1 cellular context compared by ENCODE assay signal in the genomic region with DNA sequence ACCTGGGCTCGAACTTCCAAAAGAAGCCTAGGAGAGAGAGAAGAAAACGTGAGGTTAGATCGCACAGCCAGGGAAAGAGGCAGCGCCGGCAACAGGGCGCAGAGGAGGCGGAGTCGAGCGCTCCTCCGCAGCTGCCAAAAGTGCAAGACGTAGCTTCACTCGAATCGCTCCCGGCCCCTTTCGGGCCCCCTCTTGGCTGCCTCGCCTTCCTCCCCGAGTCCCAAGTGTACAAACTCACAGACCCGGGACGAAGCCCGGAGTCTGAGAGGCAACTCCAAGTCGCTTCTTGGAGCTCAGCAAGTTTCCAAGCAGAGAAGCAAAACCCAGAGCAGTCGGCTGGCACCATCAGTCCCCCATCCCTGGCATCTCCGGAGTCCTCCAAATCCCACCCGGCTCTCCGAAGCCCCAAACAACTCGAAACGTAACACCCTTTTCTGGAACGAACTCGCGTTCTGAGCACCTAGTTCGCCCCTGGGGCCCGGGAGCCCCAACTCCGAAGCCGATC.
A peak's percentile ranks its signal among the peaks of the same experiment; 100 is the strongest.
TF ChIP-seq lines count a peak whose summit lies in the region.

No MANE protein-coding gene starts in this region.

TF ChIP-seq in H1, 55 proteins besides CTCF, POLR2A, EP300 and RAD21 (continued from another document):
- peak; percentile 45; the same call in 1 of the 2 replicates for TF ChIP-seq POLR2AphosphoS5 (IDR thresholded peaks at IDR 0.05; ENCODE audit: low read depth, low read length)
- peak; percentile 12; the same call in 1 of the 2 replicates for TF ChIP-seq TBP (IDR thresholded peaks at IDR 0.05; ENCODE audit: low read depth, low read length)
- peak; percentile 24 for TF ChIP-seq SAP30 (IDR thresholded peaks at IDR 0.05; ENCODE audit: insufficient read depth, insufficient replicate concordance, low read length)
- no peak for TF ChIP-seq PHF8 (conservative IDR thresholded peaks at IDR 0.05; ENCODE audit: low read depth, low read length)
- 0 out of 4 replicates have a peak, but pooled peaks of 1 of the 2 experiments have one; percentile 28 for TF ChIP-seq SIN3A (conservative IDR thresholded peaks at IDR 0.05 in 1 of 2, IDR thresholded peaks at IDR 0.05 in 1 of 2; ENCODE audit: low read depth in 1 of 2, low read length in 2 of 2)
- TF ChIP-seq BCL11A (IDR thresholded peaks at IDR 0.05; ENCODE audit: low read depth in 2 of 2, low read length in 2 of 2) = no peak
- TF ChIP-seq NANOG (IDR thresholded peaks at IDR 0.05; ENCODE audit: insufficient read depth, low read depth, low read length, poor library complexity, severe bottlenecking) = no peak
- TF ChIP-seq ASH2L (IDR thresholded peaks at IDR 0.05; ENCODE audit: low read length) = peak; percentile 9
- no peak for TF ChIP-seq SRF (IDR thresholded peaks at IDR 0.05; ENCODE audit: low read depth, low read length)
- no peak for TF ChIP-seq EGR1 (IDR thresholded peaks at IDR 0.05; ENCODE audit: borderline replicate concordance, low read depth, low read length)
- no peak for TF ChIP-seq SP1 (IDR thresholded peaks at IDR 0.05; ENCODE audit: low read depth, low read length)
- no peak for TF ChIP-seq TAF7 (optimal IDR thresholded peaks at IDR 0.05; ENCODE audit: borderline replicate concordance, low read depth, low read length)
- TF ChIP-seq CEBPB (IDR thresholded peaks at IDR 0.05; ENCODE audit: low read depth, low read length) = no peak
- no peak for TF ChIP-seq CTBP2 (IDR thresholded peaks at IDR 0.05; ENCODE audit: borderline replicate concordance, insufficient read depth, insufficient read length, low read length)
- TF ChIP-seq, protein P1, sequence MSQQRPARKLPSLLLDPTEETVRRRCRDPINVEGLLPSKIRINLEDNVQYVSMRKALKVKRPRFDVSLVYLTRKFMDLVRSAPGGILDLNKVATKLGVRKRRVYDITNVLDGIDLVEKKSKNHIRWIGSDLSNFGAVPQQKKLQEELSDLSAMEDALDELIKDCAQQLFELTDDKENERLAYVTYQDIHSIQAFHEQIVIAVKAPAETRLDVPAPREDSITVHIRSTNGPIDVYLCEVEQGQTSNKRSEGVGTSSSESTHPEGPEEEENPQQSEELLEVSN (IDR thresholded peaks at IDR 0.05) = no peak
- no peak for TF ChIP-seq SUZ12 (IDR thresholded peaks at IDR 0.05; ENCODE audit: low read length)
- TF ChIP-seq, protein P2, sequence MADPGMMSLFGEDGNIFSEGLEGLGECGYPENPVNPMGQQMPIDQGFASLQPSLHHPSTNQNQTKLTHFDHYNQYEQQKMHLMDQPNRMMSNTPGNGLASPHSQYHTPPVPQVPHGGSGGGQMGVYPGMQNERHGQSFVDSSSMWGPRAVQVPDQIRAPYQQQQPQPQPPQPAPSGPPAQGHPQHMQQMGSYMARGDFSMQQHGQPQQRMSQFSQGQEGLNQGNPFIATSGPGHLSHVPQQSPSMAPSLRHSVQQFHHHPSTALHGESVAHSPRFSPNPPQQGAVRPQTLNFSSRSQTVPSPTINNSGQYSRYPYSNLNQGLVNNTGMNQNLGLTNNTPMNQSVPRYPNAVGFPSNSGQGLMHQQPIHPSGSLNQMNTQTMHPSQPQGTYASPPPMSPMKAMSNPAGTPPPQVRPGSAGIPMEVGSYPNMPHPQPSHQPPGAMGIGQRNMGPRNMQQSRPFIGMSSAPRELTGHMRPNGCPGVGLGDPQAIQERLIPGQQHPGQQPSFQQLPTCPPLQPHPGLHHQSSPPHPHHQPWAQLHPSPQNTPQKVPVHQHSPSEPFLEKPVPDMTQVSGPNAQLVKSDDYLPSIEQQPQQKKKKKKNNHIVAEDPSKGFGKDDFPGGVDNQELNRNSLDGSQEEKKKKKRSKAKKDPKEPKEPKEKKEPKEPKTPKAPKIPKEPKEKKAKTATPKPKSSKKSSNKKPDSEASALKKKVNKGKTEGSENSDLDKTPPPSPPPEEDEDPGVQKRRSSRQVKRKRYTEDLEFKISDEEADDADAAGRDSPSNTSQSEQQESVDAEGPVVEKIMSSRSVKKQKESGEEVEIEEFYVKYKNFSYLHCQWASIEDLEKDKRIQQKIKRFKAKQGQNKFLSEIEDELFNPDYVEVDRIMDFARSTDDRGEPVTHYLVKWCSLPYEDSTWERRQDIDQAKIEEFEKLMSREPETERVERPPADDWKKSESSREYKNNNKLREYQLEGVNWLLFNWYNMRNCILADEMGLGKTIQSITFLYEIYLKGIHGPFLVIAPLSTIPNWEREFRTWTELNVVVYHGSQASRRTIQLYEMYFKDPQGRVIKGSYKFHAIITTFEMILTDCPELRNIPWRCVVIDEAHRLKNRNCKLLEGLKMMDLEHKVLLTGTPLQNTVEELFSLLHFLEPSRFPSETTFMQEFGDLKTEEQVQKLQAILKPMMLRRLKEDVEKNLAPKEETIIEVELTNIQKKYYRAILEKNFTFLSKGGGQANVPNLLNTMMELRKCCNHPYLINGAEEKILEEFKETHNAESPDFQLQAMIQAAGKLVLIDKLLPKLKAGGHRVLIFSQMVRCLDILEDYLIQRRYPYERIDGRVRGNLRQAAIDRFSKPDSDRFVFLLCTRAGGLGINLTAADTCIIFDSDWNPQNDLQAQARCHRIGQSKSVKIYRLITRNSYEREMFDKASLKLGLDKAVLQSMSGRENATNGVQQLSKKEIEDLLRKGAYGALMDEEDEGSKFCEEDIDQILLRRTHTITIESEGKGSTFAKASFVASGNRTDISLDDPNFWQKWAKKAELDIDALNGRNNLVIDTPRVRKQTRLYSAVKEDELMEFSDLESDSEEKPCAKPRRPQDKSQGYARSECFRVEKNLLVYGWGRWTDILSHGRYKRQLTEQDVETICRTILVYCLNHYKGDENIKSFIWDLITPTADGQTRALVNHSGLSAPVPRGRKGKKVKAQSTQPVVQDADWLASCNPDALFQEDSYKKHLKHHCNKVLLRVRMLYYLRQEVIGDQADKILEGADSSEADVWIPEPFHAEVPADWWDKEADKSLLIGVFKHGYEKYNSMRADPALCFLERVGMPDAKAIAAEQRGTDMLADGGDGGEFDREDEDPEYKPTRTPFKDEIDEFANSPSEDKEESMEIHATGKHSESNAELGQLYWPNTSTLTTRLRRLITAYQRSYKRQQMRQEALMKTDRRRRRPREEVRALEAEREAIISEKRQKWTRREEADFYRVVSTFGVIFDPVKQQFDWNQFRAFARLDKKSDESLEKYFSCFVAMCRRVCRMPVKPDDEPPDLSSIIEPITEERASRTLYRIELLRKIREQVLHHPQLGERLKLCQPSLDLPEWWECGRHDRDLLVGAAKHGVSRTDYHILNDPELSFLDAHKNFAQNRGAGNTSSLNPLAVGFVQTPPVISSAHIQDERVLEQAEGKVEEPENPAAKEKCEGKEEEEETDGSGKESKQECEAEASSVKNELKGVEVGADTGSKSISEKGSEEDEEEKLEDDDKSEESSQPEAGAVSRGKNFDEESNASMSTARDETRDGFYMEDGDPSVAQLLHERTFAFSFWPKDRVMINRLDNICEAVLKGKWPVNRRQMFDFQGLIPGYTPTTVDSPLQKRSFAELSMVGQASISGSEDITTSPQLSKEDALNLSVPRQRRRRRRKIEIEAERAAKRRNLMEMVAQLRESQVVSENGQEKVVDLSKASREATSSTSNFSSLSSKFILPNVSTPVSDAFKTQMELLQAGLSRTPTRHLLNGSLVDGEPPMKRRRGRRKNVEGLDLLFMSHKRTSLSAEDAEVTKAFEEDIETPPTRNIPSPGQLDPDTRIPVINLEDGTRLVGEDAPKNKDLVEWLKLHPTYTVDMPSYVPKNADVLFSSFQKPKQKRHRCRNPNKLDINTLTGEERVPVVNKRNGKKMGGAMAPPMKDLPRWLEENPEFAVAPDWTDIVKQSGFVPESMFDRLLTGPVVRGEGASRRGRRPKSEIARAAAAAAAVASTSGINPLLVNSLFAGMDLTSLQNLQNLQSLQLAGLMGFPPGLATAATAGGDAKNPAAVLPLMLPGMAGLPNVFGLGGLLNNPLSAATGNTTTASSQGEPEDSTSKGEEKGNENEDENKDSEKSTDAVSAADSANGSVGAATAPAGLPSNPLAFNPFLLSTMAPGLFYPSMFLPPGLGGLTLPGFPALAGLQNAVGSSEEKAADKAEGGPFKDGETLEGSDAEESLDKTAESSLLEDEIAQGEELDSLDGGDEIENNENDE (IDR thresholded peaks at IDR 0.05; ENCODE audit: insufficient replicate concordance, low read length) = no peak
- no peak for TF ChIP-seq RXRA (IDR thresholded peaks at IDR 0.05; ENCODE audit: insufficient read depth, low read depth, low read length)
- no peak for TF ChIP-seq TEAD4 (IDR thresholded peaks at IDR 0.05; ENCODE audit: low read depth, low read length)
- no peak for TF ChIP-seq CBX8 (IDR thresholded peaks at IDR 0.05; ENCODE audit: borderline replicate concordance, low read depth, low read length)
- no peak for TF ChIP-seq HDAC2 (IDR thresholded peaks at IDR 0.05; ENCODE audit: borderline replicate concordance in 1 of 2, low read depth in 2 of 2, low read length in 2 of 2)
